In genomic region chr10:126239844-126240243, GRCh38 we compare ENCODE assay signal across 1 cellular context.
TF ChIP-seq lines count a peak whose summit lies in the region.

No MANE protein-coding gene starts in this region.

TF ChIP-seq in HCT116, 20 proteins besides CTCF, POLR2A, EP300 and RAD21 (continued from another document):
- TF ChIP-seq, protein P1, sequence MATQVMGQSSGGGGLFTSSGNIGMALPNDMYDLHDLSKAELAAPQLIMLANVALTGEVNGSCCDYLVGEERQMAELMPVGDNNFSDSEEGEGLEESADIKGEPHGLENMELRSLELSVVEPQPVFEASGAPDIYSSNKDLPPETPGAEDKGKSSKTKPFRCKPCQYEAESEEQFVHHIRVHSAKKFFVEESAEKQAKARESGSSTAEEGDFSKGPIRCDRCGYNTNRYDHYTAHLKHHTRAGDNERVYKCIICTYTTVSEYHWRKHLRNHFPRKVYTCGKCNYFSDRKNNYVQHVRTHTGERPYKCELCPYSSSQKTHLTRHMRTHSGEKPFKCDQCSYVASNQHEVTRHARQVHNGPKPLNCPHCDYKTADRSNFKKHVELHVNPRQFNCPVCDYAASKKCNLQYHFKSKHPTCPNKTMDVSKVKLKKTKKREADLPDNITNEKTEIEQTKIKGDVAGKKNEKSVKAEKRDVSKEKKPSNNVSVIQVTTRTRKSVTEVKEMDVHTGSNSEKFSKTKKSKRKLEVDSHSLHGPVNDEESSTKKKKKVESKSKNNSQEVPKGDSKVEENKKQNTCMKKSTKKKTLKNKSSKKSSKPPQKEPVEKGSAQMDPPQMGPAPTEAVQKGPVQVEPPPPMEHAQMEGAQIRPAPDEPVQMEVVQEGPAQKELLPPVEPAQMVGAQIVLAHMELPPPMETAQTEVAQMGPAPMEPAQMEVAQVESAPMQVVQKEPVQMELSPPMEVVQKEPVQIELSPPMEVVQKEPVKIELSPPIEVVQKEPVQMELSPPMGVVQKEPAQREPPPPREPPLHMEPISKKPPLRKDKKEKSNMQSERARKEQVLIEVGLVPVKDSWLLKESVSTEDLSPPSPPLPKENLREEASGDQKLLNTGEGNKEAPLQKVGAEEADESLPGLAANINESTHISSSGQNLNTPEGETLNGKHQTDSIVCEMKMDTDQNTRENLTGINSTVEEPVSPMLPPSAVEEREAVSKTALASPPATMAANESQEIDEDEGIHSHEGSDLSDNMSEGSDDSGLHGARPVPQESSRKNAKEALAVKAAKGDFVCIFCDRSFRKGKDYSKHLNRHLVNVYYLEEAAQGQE (IDR thresholded peaks at IDR 0.05; ENCODE audit: low read depth), result no peak
- no peak for TF ChIP-seq FOSL1 (IDR thresholded peaks at IDR 0.05; ENCODE audit: low read depth)
